7 cellular contexts compared by ENCODE assay signal in the genomic region with DNA sequence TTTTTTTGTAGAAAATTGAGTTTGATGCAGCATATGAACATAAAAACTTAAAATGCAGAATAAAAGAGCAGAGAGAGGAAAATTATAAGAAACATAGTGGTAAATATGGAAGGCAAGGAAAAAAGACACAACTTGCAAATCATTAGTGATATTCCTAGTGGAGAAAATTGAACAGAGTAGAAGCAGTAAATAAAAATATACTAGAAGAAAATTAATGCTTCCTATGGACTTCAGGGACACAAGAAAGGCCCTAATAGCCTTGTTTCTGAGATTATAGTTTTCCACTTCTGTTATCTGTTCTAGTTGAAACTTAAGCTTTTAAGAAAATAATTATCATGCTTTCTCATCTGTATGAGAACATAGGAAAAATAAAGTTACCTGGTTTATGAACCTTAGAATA. TPM values are rescaled to one million over a fixed set of nuclear protein-coding genes. Genes with fewer than 3 reads are reported as not detected.
"Had no signal": no experiment of that assay in that cellular context is flagged by ENCODE, and none has a peak within 500 bp of the region (broad histone marks: within the 10 kb centered on the region; RNA-seq: fewer than 3 reads in every experiment).

No MANE protein-coding gene starts in this region.

- H3K4me3 Mint-ChIP-seq: IgD-negative memory B cell had no signal

- H3K27ac ChIP-seq: HL-60 had no signal

- H3K4me1 Mint-ChIP-seq: IgD-negative memory B cell had no signal

- DNase-seq: IMR-90, KBM-7 had no signal

- H3K9me3 Mint-ChIP-seq: IgD-negative memory B cell had no signal

- FAIRE-seq: HepG2 had no signal

- H3K27me3 Mint-ChIP-seq: IgD-negative memory B cell had no signal

- ATAC-seq: HepG2 had no signal

RNA-seq across cellular contexts. Expression of gene ADIG, which starts 25.6 kb away (rescaled TPM):
- total RNA-seq: HT-29, HT1080, IMR-90 had no signal
- polyA plus RNA-seq: HepG2, IgD-negative memory B cell, IMR-90 had no signal

RNA-seq across cellular contexts. Expression of gene ARHGAP40, which starts 46.2 kb away (rescaled TPM):
- total RNA-seq: HT-29, IMR-90 had no signal
- polyA plus RNA-seq: IgD-negative memory B cell, IMR-90 had no signal
